Comparison of ENCODE assay signal across 9 cellular contexts in the genomic region with DNA sequence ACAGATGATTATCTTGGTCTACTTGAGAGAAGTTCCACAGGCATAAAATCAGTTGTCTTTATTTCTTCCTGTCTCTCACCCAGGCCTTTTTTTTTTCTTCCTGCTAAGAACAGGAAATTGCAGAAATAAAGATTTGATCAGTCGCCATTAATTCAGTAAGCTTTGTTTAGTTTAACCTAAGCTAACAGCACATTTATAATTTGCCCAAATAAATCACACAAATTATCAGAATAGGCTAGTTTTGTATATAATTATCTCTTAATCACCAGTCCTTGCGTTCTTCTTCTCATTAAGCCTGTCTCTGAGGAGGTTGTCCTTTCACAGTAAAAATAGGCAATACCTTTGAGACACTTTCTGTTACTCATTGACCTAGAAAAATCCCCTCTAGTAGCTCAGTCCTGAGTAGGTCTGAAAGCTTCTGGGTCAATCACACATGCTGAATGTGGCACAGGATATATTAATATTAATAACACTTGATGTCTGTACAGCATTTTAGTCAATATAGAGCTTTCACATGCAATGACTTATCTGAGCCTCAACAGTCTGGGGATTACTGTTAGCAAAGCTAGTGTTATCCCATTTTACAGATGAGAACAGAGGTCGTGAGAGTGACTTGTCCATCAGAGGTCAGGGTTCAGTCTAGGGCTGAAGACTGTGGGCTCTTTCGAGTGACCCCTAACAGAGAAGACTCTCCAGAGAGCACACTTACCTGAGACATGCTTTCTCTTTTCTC. TPM values are rescaled to one million over a fixed set of nuclear protein-coding genes. Genes with fewer than 3 reads are reported as not detected.
DNase-seq lines count a peak whose midpoint lies in the region; ATAC-seq, FAIRE-seq and TF ChIP-seq lines count a peak whose summit lies in the region.
"Had no signal": no experiment of that assay in that cellular context is flagged by ENCODE, and none has a peak within 500 bp of the region (broad histone marks: within the 10 kb centered on the region; RNA-seq: fewer than 3 reads in every experiment).

No MANE protein-coding gene starts in this region.

- peak; percentile 68 for FAIRE-seq in GM12891 (lab: Jason Lieb, UNC)
- no peak for FAIRE-seq in D721Med (lab: Jason Lieb, UNC)

- H3K4me1 Mint-ChIP-seq in central memory CD8-positive, alpha-beta T cell: peaks cover 63% of the 10 kb centered on the region

- no peak for TF ChIP-seq CTCF in D721Med (IDR thresholded peaks at IDR 0.05; ENCODE audit: insufficient read depth, missing control alignments)

- no peaks in the 10 kb centered on the region for H3K27me3 Mint-ChIP-seq in central memory CD8-positive, alpha-beta T cell

- H3K9me3 Mint-ChIP-seq in central memory CD8-positive, alpha-beta T cell: peaks cover 5% of the 10 kb centered on the region

- H3K4me3 Mint-ChIP-seq in central memory CD8-positive, alpha-beta T cell: peak overlapping the region; percentile 47

- peaks cover 13% of the 10 kb centered on the region for H3K36me3 Mint-ChIP-seq in central memory CD8-positive, alpha-beta T cell (ENCODE audit: insufficient read depth)

- TF ChIP-seq POLR2A in GM12891 (IDR thresholded peaks at IDR 0.05; ENCODE audit: low read depth, low read length): no peak

- DNase-seq in GM12891 (ENCODE audit: insufficient read length, low spot score): no peak
- DNase-seq in central memory CD8-positive, alpha-beta T cell (ENCODE audit: low spot score in 2 of 2): no peak
- no peak for DNase-seq in D721Med (ENCODE audit: insufficient read length, low spot score)
- DNase-seq in DMS 273 (lab: John Stamatoyannopoulos, UW; ENCODE audit: unreplicated experiment): no peak
- no peak for DNase-seq in caudate nucleus (lab: John Stamatoyannopoulos, UW)
- DNase-seq in NCI-H2107 (lab: John Stamatoyannopoulos, UW): no peak

- ATAC-seq in GM21381 (IDR thresholded peaks at IDR 0.05; ENCODE audit: unreplicated experiment): peak; percentile 92
- peak; percentile 79 for ATAC-seq in HG03439 (IDR thresholded peaks at IDR 0.05; ENCODE audit: unreplicated experiment)
- peak; percentile 54 for ATAC-seq in central memory CD8-positive, alpha-beta T cell (replicated peaks; ENCODE audit: extremely low read depth, poor library complexity, severe bottlenecking)

- H3K27ac ChIP-seq in caudate nucleus (ENCODE audit: low read depth, low read length): no peak overlapping the region
- H3K27ac ChIP-seq: cardiac muscle cell had no signal

- peak overlapping the region; percentile 95 for H3K27ac Mint-ChIP-seq in central memory CD8-positive, alpha-beta T cell (ENCODE audit: low read depth)

TF ChIP-seq in GM12891, 5 proteins besides CTCF, POLR2A, EP300 and RAD21:
- no peak for TF ChIP-seq TAF1 (IDR thresholded peaks at IDR 0.05; ENCODE audit: low read depth, low read length)
- TF ChIP-seq POLR2AphosphoS5 (IDR thresholded peaks at IDR 0.05; ENCODE audit: low read depth, low read length): no peak
- TF ChIP-seq POU2F2 (IDR thresholded peaks at IDR 0.05; ENCODE audit: low read depth, low read length): no peak
- no peak for TF ChIP-seq SPI1 (IDR thresholded peaks at IDR 0.05; ENCODE audit: low read depth, low read length)
- TF ChIP-seq PAX5 (IDR thresholded peaks at IDR 0.05; ENCODE audit: insufficient read depth, low read length, severe bottlenecking): no peak
TF ChIP-seq in GM12891: peak in this region for 0.

RNA-seq across cellular contexts. Expression of gene STK17B, which starts 11.2 kb away (rescaled TPM):
- polyA plus RNA-seq in GM12891 (2012; ENCODE audit: low read depth, missing spikeins): 14.6 TPM
